Comparison of ENCODE assay signal across 28 cellular contexts in the genomic region with DNA sequence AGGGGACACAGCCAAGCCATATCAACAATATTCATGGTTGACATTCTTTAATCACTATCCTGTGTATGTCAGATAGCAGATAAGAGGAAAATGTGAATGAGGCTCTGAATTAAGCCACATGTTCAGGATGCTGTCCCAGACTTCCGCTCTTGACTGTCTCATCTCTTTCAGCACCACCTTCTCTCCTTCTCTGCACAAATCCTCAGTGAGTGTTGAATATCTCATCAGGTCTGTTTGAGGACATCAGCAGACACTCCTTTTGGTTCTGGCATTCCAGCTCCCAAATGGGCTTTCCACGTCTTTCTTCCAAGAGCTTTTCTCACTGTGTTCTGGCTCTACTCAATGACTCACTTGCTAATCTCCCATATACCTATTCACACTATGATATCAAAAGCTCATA.
DNase-seq lines count a peak whose midpoint lies in the region; ATAC-seq, FAIRE-seq and TF ChIP-seq lines count a peak whose summit lies in the region.
"Had no signal": no experiment of that assay in that cellular context is flagged by ENCODE, and none has a peak within 500 bp of the region (broad histone marks: within the 10 kb centered on the region; RNA-seq: fewer than 3 reads in every experiment).

No MANE protein-coding gene starts in this region.

- POLR2A ChIA-PET in H1 (lab: Charles Lee; ENCODE audit: partially characterized antibody), result interaction anchor here (1.4 to 5.3 kb wide), 2 partner anchors 10 to 13 kb away, joined by 3 to 41 read pairs; no protein-coding TSS in a partner anchor

- H3K4me1 ChIP-seq in right cardiac atrium (ENCODE audit: control insufficient read depth, insufficient read depth, low read length), result no peaks in the 10 kb centered on the region
- H3K4me1 ChIP-seq in right atrium auricular region, result no peaks in the 10 kb centered on the region
- H3K4me1 ChIP-seq in H1 (replicated peaks in 1 of 4; ENCODE audit: control insufficient read depth in 3 of 4, insufficient read depth in 4 of 4, low read length in 3 of 4), result peaks cover 7 to 24% (median 18%) of the 10 kb centered on the region in 4 experiments
- peaks cover 8% of the 10 kb centered on the region for H3K4me1 ChIP-seq in mesendoderm (ENCODE audit: control insufficient read depth, low read depth, low read length)
- H3K4me1 ChIP-seq: BE2C, BLaER1 had no signal

- H3K79me2 ChIP-seq in H1 (ENCODE audit: control insufficient read depth in 1 of 2, insufficient read depth in 2 of 2, low read length in 2 of 2) (no peaks in the 10 kb centered on the region; a peak in 1 of 4 replicates), mesendoderm (ENCODE audit: control insufficient read depth, insufficient read depth, low read length) (no peaks in the 10 kb centered on the region)

- H3K18ac ChIP-seq in H1 (ENCODE audit: extremely low read depth, low read length) (no peak overlapping the region), mesendoderm (ENCODE audit: low read length) (no peak overlapping the region)

- H2BK5ac ChIP-seq in H1 (ENCODE audit: low read depth, low read length) (no peak overlapping the region), mesendoderm (ENCODE audit: low read length) (no peak overlapping the region)

- TF ChIP-seq CTCF in right atrium auricular region (IDR thresholded peaks at IDR 0.05) (no peak), H1 (IDR thresholded peaks at IDR 0.05; ENCODE audit: control extremely low read depth in 1 of 3, insufficient read depth in 1 of 3, low read depth in 1 of 3, low read length in 3 of 3) (no peak)

- H2BK20ac ChIP-seq in H1 (ENCODE audit: low read length), result 0 out of 2 replicates have a peak overlapping the region, but pooled peaks have one; percentile 13

- WGBS in right cardiac atrium, result 45% methylated on average over 2 of the region's 2 CpGs
- 93% methylated on average over 2 of the region's 2 CpGs; no CpG with 5 or more reads in 1 of the 2 experiments for WGBS in H1 (ENCODE audit: extremely low coverage in 1 of 2, insufficient coverage in 1 of 2, insufficient read length in 1 of 2, insufficient replicate concordance in 2 of 2, low coverage in 1 of 2, low lambda C conversion rate in 2 of 2, missing lambda C conversion rate in 1 of 2), 2 experiments
- WGBS in mesendoderm (ENCODE audit: extremely low coverage, insufficient coverage, low lambda C conversion rate), result no CpG with 5 or more reads among the region's 2 CpGs

- H3K14ac ChIP-seq in H1 (ENCODE audit: insufficient read length), result no peak overlapping the region

- H3K4ac ChIP-seq in H1 (replicated peaks; ENCODE audit: insufficient read length, low read depth, low read length) (no peak overlapping the region), mesendoderm (ENCODE audit: low read depth, low read length) (no peak overlapping the region)

- ATAC-seq in Right ventricle myocardium superior (ENCODE audit: poor library complexity), result peak; percentile 47
- no peak for ATAC-seq in right cardiac atrium
- peak; percentile 46 for ATAC-seq in left ventricle myocardium superior
- ATAC-seq: GM12878 had no signal

- intact Hi-C loops in Right ventricle myocardium superior (cut with DNase I) (no loop called here), right cardiac atrium (cut with DNase I) (no loop called here), left ventricle myocardium superior (cut with micrococcal nuclease) (no loop called here)

- H4K8ac ChIP-seq in H1 (ENCODE audit: extremely low read depth, insufficient read depth, low read length) (no peak overlapping the region), mesendoderm (ENCODE audit: low read depth, low read length) (no peak overlapping the region)

- no peak for TF ChIP-seq EP300 in H1 (IDR thresholded peaks at IDR 0.05; ENCODE audit: borderline replicate concordance in 1 of 2, low read depth in 2 of 2, low read length in 2 of 2)

- H4K91ac ChIP-seq in H1 (replicated peaks; ENCODE audit: insufficient read length, low read length), result no peak overlapping the region

- H4K20me1 ChIP-seq in H1 (replicated peaks in 1 of 2; ENCODE audit: control insufficient read depth in 1 of 2, insufficient read depth in 2 of 2, low read length in 2 of 2), result no peaks in the 10 kb centered on the region
- H4K20me1 ChIP-seq: BLaER1 had no signal

- H3K56ac ChIP-seq in H1 (replicated peaks; ENCODE audit: insufficient read length, low read depth, low read length) (no peak overlapping the region), mesendoderm (ENCODE audit: low read length) (no peak overlapping the region)

- CTCF ChIA-PET in H1 (lab: Charles Lee; ENCODE audit: partially characterized antibody), result interaction anchor here (0.7 kb wide), 1 partner anchor 779 kb away, joined by 3 read pairs; no protein-coding TSS in a partner anchor

- no peak for FAIRE-seq in H1 (lab: Jason Lieb, UNC)
- FAIRE-seq: A204.1, GM12878, GM12892, GM18507 had no signal

- no peak for TF ChIP-seq POLR2A in H1 (IDR thresholded peaks at IDR 0.05; ENCODE audit: control extremely low read depth in 1 of 2, low read depth in 2 of 2, low read length in 2 of 2)

- H2BK120ac ChIP-seq in H1 (replicated peaks; ENCODE audit: low read depth, low read length), result no peak overlapping the region
- no peak overlapping the region for H2BK120ac ChIP-seq in mesendoderm (ENCODE audit: low read depth, low read length)

- H2BK15ac ChIP-seq in H1 (ENCODE audit: low read length), result no peak overlapping the region
- no peak overlapping the region for H2BK15ac ChIP-seq in mesendoderm (replicated peaks; ENCODE audit: low read depth)

- H3K36me3 ChIP-seq in right atrium auricular region (no peaks in the 10 kb centered on the region), H1 (ENCODE audit: control insufficient read depth in 2 of 4, insufficient read depth in 4 of 4, low read length in 3 of 4) (0 out of 8 replicates have a peak, but pooled peaks cover 0 to 3% (median 0%) of the 10 kb centered on the region in 4 experiments), mesendoderm (ENCODE audit: control insufficient read depth, insufficient read depth, low read length) (no peaks in the 10 kb centered on the region)
- H3K36me3 ChIP-seq: BE2C, BLaER1 had no signal

- H2AK5ac ChIP-seq in H1 (ENCODE audit: low read depth, low read length) (no peak overlapping the region), mesendoderm (ENCODE audit: low read length) (peak overlapping the region; percentile 43)

- no peak overlapping the region for H3K23ac ChIP-seq in H1 (ENCODE audit: insufficient read length)
- no peak overlapping the region for H3K23ac ChIP-seq in mesendoderm (ENCODE audit: low read length)

- H3K4me3 ChIP-seq in right cardiac atrium (ENCODE audit: low read length), result no peak overlapping the region
- no peak overlapping the region for H3K4me3 ChIP-seq in right atrium auricular region
- H3K4me3 ChIP-seq in H1 (ENCODE audit: extremely low read depth in 1 of 4, insufficient read depth in 2 of 4, low read depth in 3 of 4, low read length in 4 of 4), result no peak overlapping the region
- no peak overlapping the region for H3K4me3 ChIP-seq in mesendoderm (ENCODE audit: low read length)
- H3K4me3 ChIP-seq: BLaER1, GM12878 had no signal

- H3K27ac ChIP-seq in right cardiac atrium (ENCODE audit: low read length), result no peak overlapping the region
- no peak overlapping the region for H3K27ac ChIP-seq in right atrium auricular region
- no peak overlapping the region for H3K27ac ChIP-seq in H1 (ENCODE audit: low read depth, low read length)
- H3K27ac ChIP-seq in mesendoderm (ENCODE audit: low read depth, low read length), result no peak overlapping the region
- H3K27ac ChIP-seq: BLaER1 had no signal

- DNase-seq in Right ventricle myocardium superior, result no peak
- DNase-seq in right cardiac atrium, result no peak
- DNase-seq in left ventricle myocardium superior, result no peak
- DNase-seq in right atrium auricular region (ENCODE audit: low spot score), result no peak
- no peak for DNase-seq in H1 (ENCODE audit: low read depth in 1 of 2, low spot score in 2 of 2)
- no peak for DNase-seq in mesendoderm
- no peak for DNase-seq in NCI-H69 (lab: John Stamatoyannopoulos, UW)
- DNase-seq in SKM-1 (lab: John Stamatoyannopoulos, UW; ENCODE audit: unreplicated experiment), result no peak
- DNase-seq: 8988T; ACHN; BE2C; C1 segment of cervical spinal cord; CD4-positive, alpha-beta memory T cell; CD4-positive, CD25-positive, alpha-beta regulatory T cell; CD8-positive, alpha-beta memory T cell; COR-L47; DMS 273 treated with DMSO at 0.1 percent for 48 hours; DMS153; DMS53; DMS79; DND-41; EL; GDM1 had no signal

- no peak for TF ChIP-seq RAD21 in H1 (IDR thresholded peaks at IDR 0.05 in 1 of 2, conservative IDR thresholded peaks at IDR 0.05 in 1 of 2; ENCODE audit: low read depth in 2 of 2, low read length in 2 of 2)

- no peaks in the 10 kb centered on the region for H3K79me1 ChIP-seq in H1 (ENCODE audit: low read depth, low read length)
- no peaks in the 10 kb centered on the region for H3K79me1 ChIP-seq in mesendoderm (ENCODE audit: low read length)

- H3K23me2 ChIP-seq in H1 (ENCODE audit: low read depth, low read length), result no peaks in the 10 kb centered on the region

- H3K27me3 ChIP-seq in right cardiac atrium (ENCODE audit: control insufficient read depth, insufficient read depth), result no peaks in the 10 kb centered on the region
- no peaks in the 10 kb centered on the region for H3K27me3 ChIP-seq in right atrium auricular region
- H3K27me3 ChIP-seq in H1 (replicated peaks in 1 of 4; ENCODE audit: control insufficient read depth in 3 of 4, extremely low read depth in 1 of 4, insufficient read depth in 3 of 4, low read length in 3 of 4), result peaks cover 0 to 1% (median 0%) of the 10 kb centered on the region in 4 experiments; a peak in 1 of 7 replicates
- H3K27me3 ChIP-seq in mesendoderm (ENCODE audit: insufficient read depth, low read length, poor library complexity), result no peaks in the 10 kb centered on the region
- H3K27me3 ChIP-seq: BE2C, BLaER1 had no signal

- H2AFZ ChIP-seq in H1 (ENCODE audit: low read length), result no peak overlapping the region

- H3K9me3 ChIP-seq in right cardiac atrium (ENCODE audit: control insufficient read depth, low read length) (no peaks in the 10 kb centered on the region), right atrium auricular region (no peaks in the 10 kb centered on the region), H1 (ENCODE audit: insufficient read depth in 2 of 2, low read depth in 1 of 2, low read length in 1 of 2) (no peaks in the 10 kb centered on the region)
- H3K9me3 ChIP-seq: BE2C, BLaER1 had no signal

- H3K4me2 ChIP-seq in H1 (ENCODE audit: insufficient read depth in 1 of 2, low read depth in 2 of 2, low read length in 2 of 2) (no peak overlapping the region), mesendoderm (ENCODE audit: low read length) (no peak overlapping the region)
- H3K4me2 ChIP-seq: BLaER1 had no signal

- H3K9ac ChIP-seq in H1 (replicated peaks in 1 of 4; ENCODE audit: extremely low read depth in 1 of 4, low read depth in 3 of 4, low read length in 3 of 4), result no peak overlapping the region
- no peak overlapping the region for H3K9ac ChIP-seq in mesendoderm (ENCODE audit: low read length)
- H3K9ac ChIP-seq: BLaER1 had no signal

- no peak overlapping the region for H2BK12ac ChIP-seq in H1 (ENCODE audit: low read depth, low read length)

- H4K5ac ChIP-seq in H1 (ENCODE audit: insufficient read length, low read depth, low read length) (no peak overlapping the region), mesendoderm (ENCODE audit: low read length) (no peak overlapping the region)

Comparison
In these comparisons a context has a peak if more than half of its experiments do, and no peak if none do; other contexts are left out.
1. ATAC-seq: peak in Right ventricle myocardium superior (single experiment) and left ventricle myocardium superior (single experiment); none in right cardiac atrium (0 of 2).